Comparison of ENCODE assay signal across 10 cellular contexts in genomic region chr5:72510610-72511121, GRCh38. TPM values are rescaled to one million over a fixed set of nuclear protein-coding genes. Genes with fewer than 3 reads are reported as not detected.
DNase-seq lines count a peak whose midpoint lies in the region; ATAC-seq and TF ChIP-seq lines count a peak whose summit lies in the region.
"Had no signal": no experiment of that assay in that cellular context is flagged by ENCODE, and none has a peak within 500 bp of the region (broad histone marks: within the 10 kb centered on the region; RNA-seq: fewer than 3 reads in every experiment).

No MANE protein-coding gene starts in this region.

- peaks cover 56% of the 10 kb centered on the region for H3K4me1 ChIP-seq in SJSA1 (replicated peaks)

- H3K27ac ChIP-seq in SJSA1, result peak overlapping the region; percentile 74

- ATAC-seq in GM21737 (IDR thresholded peaks at IDR 0.05; ENCODE audit: unreplicated experiment) (no peak), HG02588 (IDR thresholded peaks at IDR 0.05; ENCODE audit: unreplicated experiment) (no peak), HG03139 (IDR thresholded peaks at IDR 0.05; ENCODE audit: unreplicated experiment) (no peak)

- intact Hi-C loops in posterior vena cava (cut with DNase I), result loop anchor here in 1 of 2 donors (5.0 kb wide), 1 partner anchor 58 kb away; no protein-coding TSS in a partner anchor

- no peaks in the 10 kb centered on the region for H3K9me3 ChIP-seq in SJSA1 (replicated peaks)

- H3K27me3 ChIP-seq in GM06990 (replicated peaks; ENCODE audit: control insufficient read depth, insufficient read depth, low read length), result no peaks in the 10 kb centered on the region
- H3K27me3 ChIP-seq in SJSA1 (replicated peaks), result no peaks in the 10 kb centered on the region

- H3K36me3 ChIP-seq in GM06990 (ENCODE audit: control insufficient read depth, insufficient read depth, low read length) (no peaks in the 10 kb centered on the region), SJSA1 (no peaks in the 10 kb centered on the region)

- TF ChIP-seq CTCF in GM06990 (IDR thresholded peaks at IDR 0.05; ENCODE audit: insufficient read depth, low read length, poor library complexity, severe bottlenecking) (no peak), fibroblast of pulmonary artery (IDR thresholded peaks at IDR 0.05; ENCODE audit: low read length, missing control alignments) (no peak)

- peak; percentile 30 for DNase-seq in GM06990 (ENCODE audit: extremely low read depth, insufficient read length)
- peak; percentile 80 to 90 for DNase-seq in SJSA1 (ENCODE audit: low read depth in 1 of 2, low spot score in 2 of 2)
- DNase-seq in fibroblast of pulmonary artery (ENCODE audit: low read depth), result peak; percentile 66
- DNase-seq in posterior vena cava (ENCODE audit: low spot score), result peak; percentile 83
- DNase-seq in DMS153 treated with DMSO at 0.1 percent for 48 hours (lab: John Stamatoyannopoulos, UW; ENCODE audit: unreplicated experiment), result no peak
- DNase-seq: NCI-H345, small intestine had no signal

- no peak overlapping the region for H3K4me3 ChIP-seq in GM06990 (replicated peaks; ENCODE audit: low read depth, low read length)
- H3K4me3 ChIP-seq in SJSA1, result no peak overlapping the region
- no peak overlapping the region for H3K4me3 ChIP-seq in fibroblast of pulmonary artery (replicated peaks; ENCODE audit: low read depth, low read length)

RNA-seq across cellular contexts. Expression of gene ZNF366, which starts 3.5 kb away (rescaled TPM):
- total RNA-seq in SJSA1 (2014; rRNA removed; shearing (Covaris generic)), result not detected in 2 replicates
- total RNA-seq in posterior vena cava, result 1 to 10 TPM; 5.0 to 5.1 TPM
